Comparison of ENCODE assay signal across 10 cellular contexts in genomic region chr5:143051244-143052058, GRCh38.
DNase-seq lines count a peak whose midpoint lies in the region; ATAC-seq and TF ChIP-seq lines count a peak whose summit lies in the region.
"Had no signal": no experiment of that assay in that cellular context is flagged by ENCODE, and none has a peak within 500 bp of the region (broad histone marks: within the 10 kb centered on the region; RNA-seq: fewer than 3 reads in every experiment).

No MANE protein-coding gene starts in this region.

- no peaks in the 10 kb centered on the region for H3K9me3 ChIP-seq in mammary epithelial cell (replicated peaks; ENCODE audit: insufficient read depth, low read length)
- H3K9me3 ChIP-seq in mucosa of descending colon: no peaks in the 10 kb centered on the region

- H3K27me3 ChIP-seq in mammary epithelial cell (ENCODE audit: insufficient read depth, low read length): no peaks in the 10 kb centered on the region

- DNase-seq in activated CD4-positive, alpha-beta T cell treated with anti-CD3 and anti-CD28 coated beads for 36 hours: no peak
- DNase-seq in activated CD4-positive, alpha-beta T cell treated with anti-CD3 and anti-CD28 coated beads for 1 hour: no peak
- DNase-seq in NCI-H345 (lab: John Stamatoyannopoulos, UW) (peak; percentile 83), mammary epithelial cell (peak; percentile 73), mucosa of descending colon (no peak), GDM1 (lab: John Stamatoyannopoulos, UW) (no peak)
- DNase-seq in stimulated activated naive B cell treated with anti-CD40 and anti-IgM and Interleukin-4, amounts not matched to agents 10 μg/mL and 1 μg/mL and 100 μg/mL, for 72 hours: no peak
- DNase-seq: DND-41 had no signal

- peak overlapping the region; percentile 60 for H3K4me2 ChIP-seq in mammary epithelial cell (ENCODE audit: insufficient read depth, low read depth, low read length)

- H3K9ac ChIP-seq in mammary epithelial cell (ENCODE audit: insufficient read depth, low read length): no peak overlapping the region

- no peaks in the 10 kb centered on the region for H3K36me3 ChIP-seq in mammary epithelial cell (ENCODE audit: insufficient read depth, low read length)
- no peaks in the 10 kb centered on the region for H3K36me3 ChIP-seq in mucosa of descending colon (ENCODE audit: low read depth)

- peaks cover 57% of the 10 kb centered on the region for H3K4me1 Mint-ChIP-seq in activated CD4-positive, alpha-beta T cell treated with anti-CD3 and anti-CD28 coated beads for 36 hours
- H3K4me1 Mint-ChIP-seq in stimulated activated naive B cell treated with anti-CD40 and anti-IgM and Interleukin-4, amounts not matched to agents 10 μg/mL and 1 μg/mL and 100 μg/mL, for 72 hours: peaks cover 24 to 41% of the 10 kb centered on the region in 2 donors

- no peaks in the 10 kb centered on the region for H3K79me2 ChIP-seq in mammary epithelial cell (ENCODE audit: insufficient read depth, low read length)

- peak overlapping the region; percentile 54 for H2AFZ ChIP-seq in mammary epithelial cell (ENCODE audit: low read depth, low read length)

- peaks cover 10% of the 10 kb centered on the region for H3K4me1 ChIP-seq in mammary epithelial cell (ENCODE audit: insufficient read depth, low read length)
- H3K4me1 ChIP-seq in mucosa of descending colon (ENCODE audit: low read depth): no peaks in the 10 kb centered on the region

- intact Hi-C loops in activated CD4-positive, alpha-beta T cell treated with anti-CD3 and anti-CD28 coated beads for 36 hours (cut with DNase I, micrococcal nuclease): no loop called here
- intact Hi-C loops in mammary epithelial cell (cut with micrococcal nuclease) (no loop called here), mucosa of descending colon (cut with DNase I, micrococcal nuclease) (no loop called here)

- H3K27ac ChIP-seq in mammary epithelial cell (ENCODE audit: insufficient read depth, low read depth, low read length): no peak overlapping the region
- H3K27ac ChIP-seq: VCaP had no signal

- peak overlapping the region; percentile 2 for H3K27ac Mint-ChIP-seq in activated CD4-positive, alpha-beta T cell treated with anti-CD3 and anti-CD28 coated beads for 36 hours
- H3K27ac Mint-ChIP-seq in stimulated activated naive B cell treated with anti-CD40 and anti-IgM and Interleukin-4, amounts not matched to agents 10 μg/mL and 1 μg/mL and 100 μg/mL, for 72 hours: no peak overlapping the region

- ATAC-seq in activated CD4-positive, alpha-beta T cell treated with anti-CD3 and anti-CD28 coated beads for 36 hours: no peak
- ATAC-seq in mucosa of descending colon (peak; percentile 68), HG03108 (IDR thresholded peaks at IDR 0.05; ENCODE audit: unreplicated experiment) (no peak)
- no peak for ATAC-seq in stimulated activated naive B cell treated with anti-CD40 and anti-IgM and Interleukin-4, amounts not matched to agents 10 μg/mL and 1 μg/mL and 100 μg/mL, for 72 hours (replicated peaks)

- TF ChIP-seq CTCF in mammary epithelial cell (conservative IDR thresholded peaks at IDR 0.05 in 1 of 2, IDR thresholded peaks at IDR 0.05 in 1 of 2; ENCODE audit: extremely low read depth in 1 of 2, insufficient read depth in 1 of 2, low read depth in 1 of 2, low read length in 2 of 2) (no peak), mucosa of descending colon (IDR thresholded peaks at IDR 0.05) (no peak)

- BruUV-seq in mammary epithelial cell (replicated peaks; lab: Mats Ljungman, UMichigan): no TSS peak

- in situ Hi-C loops in mammary epithelial cell (cut with MboI; ENCODE audit: low sequenced_read_pairs in 2 of 2): no loop called here

- H3K9me3 Mint-ChIP-seq in activated CD4-positive, alpha-beta T cell treated with anti-CD3 and anti-CD28 coated beads for 36 hours (ENCODE audit: low read depth): no peaks in the 10 kb centered on the region
- H3K9me3 Mint-ChIP-seq in stimulated activated naive B cell treated with anti-CD40 and anti-IgM and Interleukin-4, amounts not matched to agents 10 μg/mL and 1 μg/mL and 100 μg/mL, for 72 hours: no peaks in the 10 kb centered on the region

- 56% methylated on average over 6 of the region's 7 CpGs for WGBS in mammary epithelial cell (ENCODE audit: low coverage, missing lambda C conversion rate)

- CTCF ChIA-PET in activated CD4-positive, alpha-beta T cell treated with anti-CD3 and anti-CD28 coated beads for 36 hours (lab: Charles Lee): interaction anchor here (0.6 to 1.5 kb wide), 2 partner anchors 10 to 14 kb away, joined by 3 to 4 read pairs; no protein-coding TSS in a partner anchor
- CTCF ChIA-PET in mammary epithelial cell (lab: Charles Lee; ENCODE audit: low non-redundant PET): no interaction called here

- H3K4me3 Mint-ChIP-seq in activated CD4-positive, alpha-beta T cell treated with anti-CD3 and anti-CD28 coated beads for 36 hours: no peak overlapping the region
- H3K4me3 Mint-ChIP-seq in stimulated activated naive B cell treated with anti-CD40 and anti-IgM and Interleukin-4, amounts not matched to agents 10 μg/mL and 1 μg/mL and 100 μg/mL, for 72 hours: no peak overlapping the region

- H3K36me3 Mint-ChIP-seq in activated CD4-positive, alpha-beta T cell treated with anti-CD3 and anti-CD28 coated beads for 36 hours (ENCODE audit: low read depth): peaks cover 14% of the 10 kb centered on the region
- H3K36me3 Mint-ChIP-seq in stimulated activated naive B cell treated with anti-CD40 and anti-IgM and Interleukin-4, amounts not matched to agents 10 μg/mL and 1 μg/mL and 100 μg/mL, for 72 hours: peaks cover 0 to 7% of the 10 kb centered on the region in 2 donors

- POLR2A ChIA-PET in activated CD4-positive, alpha-beta T cell treated with anti-CD3 and anti-CD28 coated beads for 36 hours (lab: Charles Lee): no interaction called here

- no peaks in the 10 kb centered on the region for H3K27me3 Mint-ChIP-seq in activated CD4-positive, alpha-beta T cell treated with anti-CD3 and anti-CD28 coated beads for 36 hours
- no peaks in the 10 kb centered on the region for H3K27me3 Mint-ChIP-seq in stimulated activated naive B cell treated with anti-CD40 and anti-IgM and Interleukin-4, amounts not matched to agents 10 μg/mL and 1 μg/mL and 100 μg/mL, for 72 hours

- H3K4me3 ChIP-seq in mammary epithelial cell (replicated peaks in 1 of 3; ENCODE audit: insufficient read depth in 1 of 3, low read depth in 2 of 3, low read length in 3 of 3) (no peak overlapping the region), mucosa of descending colon (no peak overlapping the region)

- H4K20me1 ChIP-seq in mammary epithelial cell (ENCODE audit: insufficient read depth, low read length): no peaks in the 10 kb centered on the region

- dilution Hi-C loops in mammary epithelial cell (cut with HindIII; ENCODE audit: low sequenced_read_pairs): no loop called here

Comparison
In these comparisons a context has a peak if more than half of its experiments do, and no peak if none do; other contexts are left out.
1. DNase-seq: peak in NCI-H345 (single experiment) and mammary epithelial cell (single experiment); none in activated CD4-positive, alpha-beta T cell treated with anti-CD3 and anti-CD28 coated beads for 36 hours (single experiment), activated CD4-positive, alpha-beta T cell treated with anti-CD3 and anti-CD28 coated beads for 1 hour (single experiment), mucosa of descending colon (0 of 3), GDM1 (single experiment) and stimulated activated naive B cell treated with anti-CD40 and anti-IgM and Interleukin-4, amounts not matched to agents 10 μg/mL and 1 μg/mL and 100 μg/mL, for 72 hours (single experiment).